ENCODE assay signal across 26 cellular contexts in genomic region chr13:76636881-76637280, GRCh38.
"Had no signal": no experiment of that assay in that cellular context is flagged by ENCODE, and none has a peak within 500 bp of the region (broad histone marks: within the 10 kb centered on the region; RNA-seq: fewer than 3 reads in every experiment).

No MANE protein-coding gene starts in this region.

- H3K4me1 ChIP-seq: lower lobe of right lung, pancreas had no signal

- H3K27me3 ChIP-seq: gastrocnemius medialis, heart left ventricle, neutrophil, pancreas, sigmoid colon, stomach, tibial nerve, upper lobe of left lung had no signal

- H3K27ac Mint-ChIP-seq: endodermal cell; natural killer cell; progenitor cell of endocrine pancreas; stimulated activated effector memory CD8-positive, alpha-beta T cell treated with anti-CD3 and anti-CD28 coated beads, Interleukin-12 subunit alpha, Interleukin-12 subunit beta, amount 100 ng/mL, for 72 hours had no signal

- H3K9me3 Mint-ChIP-seq: central memory CD8-positive, alpha-beta T cell; endodermal cell; neural crest cell; stimulated activated effector memory CD8-positive, alpha-beta T cell treated with anti-CD3 and anti-CD28 coated beads, Interleukin-12 subunit alpha, Interleukin-12 subunit beta, amount 100 ng/mL, for 72 hours had no signal

- DNase-seq: cortex of kidney; endodermal cell; gastrocnemius medialis; heart left ventricle; hippocampal formation; left cardiac atrium; left ventricle myocardium superior; lower lobe of right lung; natural killer cell; pancreas; right cardiac atrium; sigmoid colon; stimulated activated CD4-positive, alpha-beta T cell treated with anti-CD3 and anti-CD28 coated beads, Interleukin-2, amount 100 ng/mL, for 24 hours; stimulated activated CD4-positive, alpha-beta T cell treated with anti-CD3 and anti-CD28 coated beads, Interleukin-4, amount 100 ng/mL, for 24 hours; stimulated activated naive CD4-positive, alpha-beta T cell treated with Interleukin-2 at 50 U/mL for 16 hours; stomach; upper lobe of left lung had no signal

- H3K36me3 ChIP-seq: gastrocnemius medialis, heart left ventricle, lower lobe of right lung, neutrophil, pancreas, sigmoid colon, stomach, thoracic aorta, tibial nerve, upper lobe of left lung had no signal

- H3K36me3 Mint-ChIP-seq: natural killer cell; stimulated activated effector memory CD8-positive, alpha-beta T cell treated with anti-CD3 and anti-CD28 coated beads, Interleukin-12 subunit alpha, Interleukin-12 subunit beta, amount 100 ng/mL, for 72 hours had no signal

- ATAC-seq: esophagus mucosa; gastrocnemius medialis; heart left ventricle; left ventricle myocardium superior; lower lobe of right lung; natural killer cell; right cardiac atrium; stimulated activated effector memory CD8-positive, alpha-beta T cell treated with anti-CD3 and anti-CD28 coated beads, Interleukin-12 subunit alpha, Interleukin-12 subunit beta, amount 100 ng/mL, for 72 hours had no signal

- H3K4me3 Mint-ChIP-seq: central memory CD8-positive, alpha-beta T cell; endodermal cell; natural killer cell; neural crest cell; stimulated activated effector memory CD8-positive, alpha-beta T cell treated with anti-CD3 and anti-CD28 coated beads, Interleukin-12 subunit alpha, Interleukin-12 subunit beta, amount 100 ng/mL, for 72 hours had no signal

- H3K27me3 Mint-ChIP-seq: central memory CD8-positive, alpha-beta T cell had no signal

- H3K4me3 ChIP-seq: gastrocnemius medialis, heart left ventricle, lower lobe of right lung, pancreas, sigmoid colon, stomach, thoracic aorta, tibial nerve, upper lobe of left lung had no signal

- H3K27ac ChIP-seq: epithelial cell of prostate, lower lobe of right lung, neutrophil, pancreas, stomach, upper lobe of left lung had no signal

- H3K4me1 Mint-ChIP-seq: central memory CD8-positive, alpha-beta T cell; endodermal cell; natural killer cell; stimulated activated effector memory CD8-positive, alpha-beta T cell treated with anti-CD3 and anti-CD28 coated beads, Interleukin-12 subunit alpha, Interleukin-12 subunit beta, amount 100 ng/mL, for 72 hours had no signal

- H3K9me3 ChIP-seq: gastrocnemius medialis, heart left ventricle, lower lobe of right lung, neutrophil, pancreas, sigmoid colon, stomach, thoracic aorta, tibial nerve, upper lobe of left lung had no signal
